30 cellular contexts compared by ENCODE assay signal in the genomic region with DNA sequence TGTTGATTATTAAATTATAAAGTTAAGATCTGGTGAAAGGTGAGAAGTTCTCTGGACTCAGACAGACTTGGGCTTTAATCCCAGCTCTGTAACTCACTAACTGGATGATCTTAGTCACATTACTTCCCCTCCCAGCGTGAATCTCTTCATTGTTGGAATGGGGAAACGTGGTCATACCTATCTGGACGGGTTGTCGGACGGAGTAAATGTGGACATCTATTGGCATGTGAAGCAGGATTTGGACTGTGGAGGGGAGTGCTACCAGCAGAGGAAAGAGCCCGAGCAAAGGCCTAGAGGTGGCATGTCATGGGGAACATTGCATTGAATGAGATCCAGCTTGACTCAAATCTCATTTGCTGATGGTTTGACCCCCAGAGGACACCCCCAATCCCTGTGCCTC.
"Had no signal": no experiment of that assay in that cellular context is flagged by ENCODE, and none has a peak within 500 bp of the region (broad histone marks: within the 10 kb centered on the region; RNA-seq: fewer than 3 reads in every experiment).

No MANE protein-coding gene starts in this region.

- DNase-seq: activated B cell treated with CpG ODN at 0.5 μM for 24 hours; activated CD4-positive, alpha-beta T cell treated with anti-CD3 and anti-CD28 coated beads for 48 hours; activated CD4-positive, alpha-beta T cell treated with anti-CD3 and anti-CD28 coated beads, Interleukin-2, amount 50 U/mL, for 1 hour; activated CD4-positive, alpha-beta T cell treated with anti-CD3 and anti-CD28 coated beads, Interleukin-2, amount 50 U/mL, for 48 hours; activated CD8-positive, alpha-beta memory T cell treated with anti-CD3 and anti-CD28 coated beads for 24 hours; activated CD8-positive, alpha-beta T cell treated with anti-CD3 and anti-CD28 coated beads for 36 hours; activated effector memory CD4-positive, alpha-beta T cell treated with Interleukin-2 at 50 U/mL for 16 hours; activated gamma-delta T cell treated with Interleukin-2 at 50 U/mL for 16 hours; activated naive CD4-positive, alpha-beta T cell treated with anti-CD3 and anti-CD28 coated beads, Interleukin-2, amount 50 U/mL, for 16 hours; activated naive CD4-positive, alpha-beta T cell treated with Interleukin-2 at 50 U/mL for 16 hours; activated T-cell treated with anti-CD3 and anti-CD28 coated beads, Interleukin-2, amount 50 U/mL, for 4 hours; amniotic stem cell; anterior cingulate cortex; brain microvascular endothelial cell; cortex of kidney; dermis blood vessel endothelial cell; effector CD4-positive, alpha-beta T cell; effector memory CD8-positive, alpha-beta T cell; esophagus squamous epithelium; foreskin melanocyte; T-helper 1 cell; T-helper 17 cell; T1000; WERI-Rb-1 had no signal

- H3K27me3 Mint-ChIP-seq: activated B cell treated with CpG ODN at 0.5 μM for 24 hours; activated CD8-positive, alpha-beta T cell treated with anti-CD3 and anti-CD28 coated beads for 36 hours; activated naive CD8-positive, alpha-beta T cell; activated T-helper 17 cell treated with anti-CD3 and anti-CD28 coated beads, Interleukin-2, amount 50 U/mL, for 72 hours; T-helper 17 cell had no signal

- H3K36me3 Mint-ChIP-seq: activated naive CD8-positive, alpha-beta T cell had no signal

- H3K27me3 ChIP-seq: brain microvascular endothelial cell had no signal

- H3K27ac Mint-ChIP-seq: activated B cell treated with CpG ODN at 0.5 μM for 24 hours; activated CD8-positive, alpha-beta T cell treated with anti-CD3 and anti-CD28 coated beads for 36 hours; activated naive CD8-positive, alpha-beta T cell; activated T-helper 17 cell treated with anti-CD3 and anti-CD28 coated beads, Interleukin-2, amount 50 U/mL, for 72 hours; effector memory CD8-positive, alpha-beta T cell; T-helper 17 cell; T-helper 2 cell treated with Interferon-gamma antibody and Interleukin-4, amounts not matched to agents 5 μg/mL and 100 μg/mL, for 36 hours had no signal

- H3K36me3 ChIP-seq: brain microvascular endothelial cell, esophagus squamous epithelium, gastroesophageal sphincter, WERI-Rb-1 had no signal

- H3K9me3 Mint-ChIP-seq: activated B cell treated with CpG ODN at 0.5 μM for 24 hours; activated CD8-positive, alpha-beta T cell treated with anti-CD3 and anti-CD28 coated beads for 36 hours; activated T-cell treated with anti-CD3 and anti-CD28 coated beads, Interleukin-2, amount 50 U/mL, for 4 hours; activated T-helper 17 cell treated with anti-CD3 and anti-CD28 coated beads, Interleukin-2, amount 50 U/mL, for 72 hours; central memory CD8-positive, alpha-beta T cell; effector memory CD8-positive, alpha-beta T cell; T-helper 2 cell treated with Interferon-gamma antibody and Interleukin-4, amounts not matched to agents 5 μg/mL and 100 μg/mL, for 36 hours had no signal

- H3K9me3 ChIP-seq: esophagus squamous epithelium, gastroesophageal sphincter had no signal

- H3K27ac ChIP-seq: brain microvascular endothelial cell, epithelial cell of prostate, esophagus squamous epithelium, gastroesophageal sphincter, WERI-Rb-1 had no signal

- H3K4me1 Mint-ChIP-seq: activated T-helper 17 cell treated with anti-CD3 and anti-CD28 coated beads, Interleukin-2, amount 50 U/mL, for 72 hours; central memory CD8-positive, alpha-beta T cell had no signal

- H3K4me3 Mint-ChIP-seq: activated B cell treated with CpG ODN at 0.5 μM for 24 hours; activated CD8-positive, alpha-beta T cell treated with anti-CD3 and anti-CD28 coated beads for 36 hours; activated naive CD8-positive, alpha-beta T cell; activated T-cell treated with anti-CD3 and anti-CD28 coated beads, Interleukin-2, amount 50 U/mL, for 4 hours; activated T-helper 17 cell treated with anti-CD3 and anti-CD28 coated beads, Interleukin-2, amount 50 U/mL, for 72 hours; central memory CD8-positive, alpha-beta T cell; effector memory CD8-positive, alpha-beta T cell; T-helper 17 cell; T-helper 2 cell treated with Interferon-gamma antibody and Interleukin-4, amounts not matched to agents 5 μg/mL and 100 μg/mL, for 36 hours had no signal

- H3K4me3 ChIP-seq: esophagus squamous epithelium, gastroesophageal sphincter had no signal
